9 cellular contexts compared by ENCODE assay signal in genomic region chr12:118714051-118714460, GRCh38.
DNase-seq lines count a peak whose midpoint lies in the region; ATAC-seq and TF ChIP-seq lines count a peak whose summit lies in the region.
"Had no signal": no experiment of that assay in that cellular context is flagged by ENCODE, and none has a peak within 500 bp of the region (broad histone marks: within the 10 kb centered on the region; RNA-seq: fewer than 3 reads in every experiment).

No MANE protein-coding gene starts in this region.

- TF ChIP-seq POLR2A in Peyer's patch (IDR thresholded peaks at IDR 0.05), result no peak

- H3K27me3 ChIP-seq in Peyer's patch, result no peaks in the 10 kb centered on the region

- ATAC-seq in GM18858 (IDR thresholded peaks at IDR 0.05; ENCODE audit: unreplicated experiment), result peak; percentile 47

- no peaks in the 10 kb centered on the region for H3K9me3 ChIP-seq in Peyer's patch

- peak in 3 of 6 experiments; percentile 16 to 35 (median 23) for TF ChIP-seq CTCF in Peyer's patch (IDR thresholded peaks at IDR 0.05)

- no peaks in the 10 kb centered on the region for H3K36me3 ChIP-seq in Peyer's patch

- H3K4me1 ChIP-seq in Peyer's patch, result no peaks in the 10 kb centered on the region

- no peak overlapping the region for H3K4me3 ChIP-seq in Peyer's patch

- no peak overlapping the region for H3K27ac ChIP-seq in substantia nigra (ENCODE audit: low read depth, low read length, poor library complexity, severe bottlenecking)
- no peak overlapping the region for H3K27ac ChIP-seq in Peyer's patch

- DNase-seq in COR-L47 (lab: John Stamatoyannopoulos, UW), result peak; percentile 15
- peak; percentile 23 for DNase-seq in HuH-7.5 (ENCODE audit: low spot score)
- peak; percentile 5 to 30 for DNase-seq in NOMO-1 (lab: John Stamatoyannopoulos, UW; ENCODE audit: unreplicated experiment in 2 of 2)
- DNase-seq in epidermal melanocyte (ENCODE audit: insufficient read length, low spot score), result peak; percentile 32
- peak in 34 of 49 donors; percentile 0 to 61 (median 21) for DNase-seq in substantia nigra (lab: John Stamatoyannopoulos, UW)
- DNase-seq in Peyer's patch, result no peak
- DNase-seq in kidney glomerular epithelial cell (lab: John Stamatoyannopoulos, UW), result no peak
- DNase-seq: IMR-90 had no signal

Comparison
In these comparisons a context has a peak if more than half of its experiments do, and no peak if none do; other contexts are left out.
1. DNase-seq: peak in COR-L47 (single experiment), HuH-7.5 (single experiment), NOMO-1 (2 of 2), epidermal melanocyte (single experiment) and substantia nigra (34 of 49); none in Peyer's patch (0 of 3) and kidney glomerular epithelial cell (single experiment).